In the genomic region with DNA sequence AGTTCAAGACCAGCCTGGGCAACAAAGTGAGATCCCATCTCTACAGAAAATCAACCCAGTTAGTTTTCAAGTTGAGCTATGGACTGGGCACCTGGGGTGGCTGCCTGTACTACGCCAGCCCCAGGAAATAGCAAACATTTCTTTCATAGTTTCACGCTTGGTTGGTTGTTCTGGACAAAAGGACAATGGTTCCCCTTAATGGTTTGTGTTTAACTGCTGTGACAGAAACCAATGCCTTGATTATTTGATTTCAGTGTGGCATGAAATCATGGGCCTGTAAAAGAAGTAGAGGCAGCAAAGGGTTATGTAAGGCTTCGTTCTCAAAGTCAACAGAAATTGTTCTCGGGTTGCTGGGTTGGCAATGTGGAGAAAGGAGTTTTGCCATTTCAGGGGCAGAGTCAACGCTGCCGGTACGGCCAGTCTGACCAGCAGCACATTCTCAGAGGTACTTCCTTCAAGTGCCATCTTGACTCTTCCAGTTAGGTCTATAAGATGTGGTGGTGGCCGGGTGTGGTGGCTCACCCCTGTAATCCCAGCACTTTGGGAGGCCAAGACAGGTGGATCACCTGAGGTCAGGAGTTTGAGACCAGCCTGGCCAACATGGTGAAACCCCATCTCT, we compare ENCODE assay signal across 33 cellular contexts. TPM values are rescaled to one million over a fixed set of nuclear protein-coding genes. Genes with fewer than 3 reads are reported as not detected.
DNase-seq lines count a peak whose midpoint lies in the region; ATAC-seq and TF ChIP-seq lines count a peak whose summit lies in the region.
"Had no signal": no experiment of that assay in that cellular context is flagged by ENCODE, and none has a peak within 500 bp of the region (broad histone marks: within the 10 kb centered on the region; RNA-seq: fewer than 3 reads in every experiment).

No MANE protein-coding gene starts in this region.

- H3K36me3 ChIP-seq in left lung = no peaks in the 10 kb centered on the region
- H3K36me3 ChIP-seq: gastrocnemius medialis, left ventricle myocardium inferior, spleen had no signal

- H3K9me3 ChIP-seq in left lung = no peaks in the 10 kb centered on the region
- H3K9me3 ChIP-seq: gastrocnemius medialis, left ventricle myocardium inferior, spleen, testis had no signal

- H3K4me1 ChIP-seq in left lung = no peaks in the 10 kb centered on the region
- H3K4me1 ChIP-seq: gastrocnemius medialis, left ventricle myocardium inferior, parathyroid adenoma, spleen had no signal

- H3K4me3 ChIP-seq in left lung = no peak overlapping the region
- H3K4me3 ChIP-seq: gastrocnemius medialis, GM23248, hepatocyte, left ventricle myocardium inferior, spleen, testis had no signal

- no peaks in the 10 kb centered on the region for H3K27me3 ChIP-seq in left lung
- H3K27me3 ChIP-seq: testis had no signal

- TF ChIP-seq CTCF in left lung (IDR thresholded peaks at IDR 0.05) = no peak

- DNase-seq in ACHN (peak; percentile 21), NCI-H146 (lab: John Stamatoyannopoulos, UW) (peak; percentile 61), epithelial cell of prostate (ENCODE audit: low read depth, low spot score) (no peak), left lung (no peak), dedifferentiated amniotic fluid mesenchymal stem cell (ENCODE audit: extremely low spot score) (no peak), NOMO-1 treated with DMSO at 0.1 percent for 48 hours (lab: John Stamatoyannopoulos, UW; ENCODE audit: unreplicated experiment) (no peak)
- DNase-seq: activated CD4-positive, alpha-beta memory T cell treated with anti-CD3 and anti-CD28 coated beads, Interleukin-2, amount 10 ng/mL, durations not matched to agents 7 days and 5 days; activated CD8-positive, alpha-beta memory T cell treated with anti-CD3 and anti-CD28 coated beads, Interleukin-2, amount 50 U/mL, for 4 hours; activated naive CD4-positive, alpha-beta T cell treated with Interleukin-2 at 50 U/mL for 16 hours; CD4-positive, alpha-beta memory T cell; DMS153; gastrocnemius medialis; GM23248; IMR-90; left ventricle myocardium inferior; mesenchymal stem cell; NCI-H1694 treated with DMSO at 0.1 percent for 48 hours; NCI-H2171; NCI-H510A treated with DMSO at 0.1 percent for 48 hours; NK-92 treated with Interleukin-12 subunit alpha and Interleukin-12 subunit beta, amount 100 ng/mL, for 24 hours; PC-3; right cardiac atrium; Right ventricle myocardium superior; spleen; stimulated activated CD4-positive, alpha-beta T cell treated with anti-CD3 and anti-CD28 coated beads, Interleukin-2, amount 100 ng/mL, for 24 hours; testis had no signal

- in situ Hi-C loops in ACHN (cut with HindIII; ENCODE audit: low pct_ligation_motif_present, low pct_unique_long_range_greater_than_20kb, low sequenced_read_pairs) = no loop called here

- ATAC-seq in left lung = peak; percentile 52
- ATAC-seq in GM18870 (IDR thresholded peaks at IDR 0.05; ENCODE audit: unreplicated experiment) = no peak
- ATAC-seq: gastrocnemius medialis, PC-3, right cardiac atrium had no signal

- intact Hi-C loops in left lung (cut with DNase I) = no loop called here

- H3K27ac ChIP-seq in epithelial cell of prostate (peak overlapping the region; percentile 32), left lung (no peak overlapping the region)
- H3K27ac ChIP-seq: gastrocnemius medialis, GM23248, hepatocyte, left ventricle myocardium inferior, parathyroid adenoma, spleen, testis had no signal

RNA-seq across cellular contexts. Expression of a gene that starts 12.7 kb away (rescaled TPM):
- total RNA-seq in left lung = 10 to 100 TPM in 1 of 2 donors, 1 to 10 TPM in 1; 6.9 to 10.9 TPM

RNA-seq across cellular contexts. Expression of a gene that starts 15.6 kb away (rescaled TPM):
- total RNA-seq in left lung = not detected
- total RNA-seq: activated CD4-positive, alpha-beta memory T cell treated with anti-CD3 and anti-CD28 coated beads, Interleukin-2, amount 10 ng/mL, durations not matched to agents 7 days and 5 days; B cell; CD4-positive, alpha-beta memory T cell; dermis microvascular lymphatic vessel endothelial cell; GM23248; hepatocyte; IMR-90; left ventricle myocardium inferior; neural crest cell; PC-3; right cardiac atrium; Right ventricle myocardium superior; spleen; urinary bladder had no signal

RNA-seq across cellular contexts. Expression of a gene that starts 50.9 kb away (rescaled TPM):
- not detected for total RNA-seq in left lung
- total RNA-seq: CD4-positive, alpha-beta memory T cell; dermis microvascular lymphatic vessel endothelial cell; GM23248; hepatocyte; IMR-90; left ventricle myocardium inferior; neural crest cell; PC-3; right cardiac atrium; Right ventricle myocardium superior; spleen had no signal

RNA-seq across cellular contexts. Expression of a gene that starts 53.2 kb away (rescaled TPM):
- total RNA-seq in left lung = 10 to 100 TPM; 19.9 to 25.5 TPM

RNA-seq across cellular contexts. Expression of a gene that starts 53.2 kb away (rescaled TPM):
- total RNA-seq in left lung = 10 to 100 TPM; 18.5 to 20.8 TPM

Comparison
In these comparisons a context has a peak if more than half of its experiments do, and no peak if none do; other contexts are left out.
1. DNase-seq: peak in ACHN (single experiment) and NCI-H146 (single experiment); none in epithelial cell of prostate (single experiment), left lung (0 of 2), dedifferentiated amniotic fluid mesenchymal stem cell (single experiment) and NOMO-1 treated with DMSO at 0.1 percent for 48 hours (single experiment).